ENCODE assay signal across 2 cellular contexts in the genomic region with DNA sequence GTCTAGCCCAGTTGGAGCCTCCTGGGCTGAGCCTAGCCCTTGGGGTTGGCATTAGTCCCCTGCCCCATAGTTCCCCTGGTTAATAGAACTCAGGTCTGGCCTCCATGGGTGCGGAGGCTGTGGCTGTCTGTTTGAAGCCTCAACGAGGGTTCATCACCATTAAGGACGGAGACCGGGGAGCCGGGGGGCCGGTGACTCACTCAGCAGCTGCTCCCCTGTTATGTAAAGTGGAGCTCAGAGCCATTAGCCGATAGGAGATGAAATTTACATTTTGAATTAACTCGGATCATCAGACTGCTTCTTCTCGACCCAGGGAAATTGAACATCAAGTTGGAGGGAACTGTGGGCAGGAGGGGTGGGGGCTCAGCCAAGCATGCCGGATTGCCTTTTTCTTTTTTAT.
TF ChIP-seq lines count a peak whose summit lies in the region.

No MANE protein-coding gene starts in this region.

TF ChIP-seq in HepG2, 621 proteins besides CTCF, POLR2A, EP300 and RAD21:
- TF ChIP-seq, protein P1, sequence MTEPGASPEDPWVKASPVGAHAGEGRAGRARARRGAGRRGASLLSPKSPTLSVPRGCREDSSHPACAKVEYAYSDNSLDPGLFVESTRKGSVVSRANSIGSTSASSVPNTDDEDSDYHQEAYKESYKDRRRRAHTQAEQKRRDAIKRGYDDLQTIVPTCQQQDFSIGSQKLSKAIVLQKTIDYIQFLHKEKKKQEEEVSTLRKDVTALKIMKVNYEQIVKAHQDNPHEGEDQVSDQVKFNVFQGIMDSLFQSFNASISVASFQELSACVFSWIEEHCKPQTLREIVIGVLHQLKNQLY (CRISPR knock-in tag; IDR thresholded peaks at IDR 0.05): no peak
- TF ChIP-seq, protein P2, sequence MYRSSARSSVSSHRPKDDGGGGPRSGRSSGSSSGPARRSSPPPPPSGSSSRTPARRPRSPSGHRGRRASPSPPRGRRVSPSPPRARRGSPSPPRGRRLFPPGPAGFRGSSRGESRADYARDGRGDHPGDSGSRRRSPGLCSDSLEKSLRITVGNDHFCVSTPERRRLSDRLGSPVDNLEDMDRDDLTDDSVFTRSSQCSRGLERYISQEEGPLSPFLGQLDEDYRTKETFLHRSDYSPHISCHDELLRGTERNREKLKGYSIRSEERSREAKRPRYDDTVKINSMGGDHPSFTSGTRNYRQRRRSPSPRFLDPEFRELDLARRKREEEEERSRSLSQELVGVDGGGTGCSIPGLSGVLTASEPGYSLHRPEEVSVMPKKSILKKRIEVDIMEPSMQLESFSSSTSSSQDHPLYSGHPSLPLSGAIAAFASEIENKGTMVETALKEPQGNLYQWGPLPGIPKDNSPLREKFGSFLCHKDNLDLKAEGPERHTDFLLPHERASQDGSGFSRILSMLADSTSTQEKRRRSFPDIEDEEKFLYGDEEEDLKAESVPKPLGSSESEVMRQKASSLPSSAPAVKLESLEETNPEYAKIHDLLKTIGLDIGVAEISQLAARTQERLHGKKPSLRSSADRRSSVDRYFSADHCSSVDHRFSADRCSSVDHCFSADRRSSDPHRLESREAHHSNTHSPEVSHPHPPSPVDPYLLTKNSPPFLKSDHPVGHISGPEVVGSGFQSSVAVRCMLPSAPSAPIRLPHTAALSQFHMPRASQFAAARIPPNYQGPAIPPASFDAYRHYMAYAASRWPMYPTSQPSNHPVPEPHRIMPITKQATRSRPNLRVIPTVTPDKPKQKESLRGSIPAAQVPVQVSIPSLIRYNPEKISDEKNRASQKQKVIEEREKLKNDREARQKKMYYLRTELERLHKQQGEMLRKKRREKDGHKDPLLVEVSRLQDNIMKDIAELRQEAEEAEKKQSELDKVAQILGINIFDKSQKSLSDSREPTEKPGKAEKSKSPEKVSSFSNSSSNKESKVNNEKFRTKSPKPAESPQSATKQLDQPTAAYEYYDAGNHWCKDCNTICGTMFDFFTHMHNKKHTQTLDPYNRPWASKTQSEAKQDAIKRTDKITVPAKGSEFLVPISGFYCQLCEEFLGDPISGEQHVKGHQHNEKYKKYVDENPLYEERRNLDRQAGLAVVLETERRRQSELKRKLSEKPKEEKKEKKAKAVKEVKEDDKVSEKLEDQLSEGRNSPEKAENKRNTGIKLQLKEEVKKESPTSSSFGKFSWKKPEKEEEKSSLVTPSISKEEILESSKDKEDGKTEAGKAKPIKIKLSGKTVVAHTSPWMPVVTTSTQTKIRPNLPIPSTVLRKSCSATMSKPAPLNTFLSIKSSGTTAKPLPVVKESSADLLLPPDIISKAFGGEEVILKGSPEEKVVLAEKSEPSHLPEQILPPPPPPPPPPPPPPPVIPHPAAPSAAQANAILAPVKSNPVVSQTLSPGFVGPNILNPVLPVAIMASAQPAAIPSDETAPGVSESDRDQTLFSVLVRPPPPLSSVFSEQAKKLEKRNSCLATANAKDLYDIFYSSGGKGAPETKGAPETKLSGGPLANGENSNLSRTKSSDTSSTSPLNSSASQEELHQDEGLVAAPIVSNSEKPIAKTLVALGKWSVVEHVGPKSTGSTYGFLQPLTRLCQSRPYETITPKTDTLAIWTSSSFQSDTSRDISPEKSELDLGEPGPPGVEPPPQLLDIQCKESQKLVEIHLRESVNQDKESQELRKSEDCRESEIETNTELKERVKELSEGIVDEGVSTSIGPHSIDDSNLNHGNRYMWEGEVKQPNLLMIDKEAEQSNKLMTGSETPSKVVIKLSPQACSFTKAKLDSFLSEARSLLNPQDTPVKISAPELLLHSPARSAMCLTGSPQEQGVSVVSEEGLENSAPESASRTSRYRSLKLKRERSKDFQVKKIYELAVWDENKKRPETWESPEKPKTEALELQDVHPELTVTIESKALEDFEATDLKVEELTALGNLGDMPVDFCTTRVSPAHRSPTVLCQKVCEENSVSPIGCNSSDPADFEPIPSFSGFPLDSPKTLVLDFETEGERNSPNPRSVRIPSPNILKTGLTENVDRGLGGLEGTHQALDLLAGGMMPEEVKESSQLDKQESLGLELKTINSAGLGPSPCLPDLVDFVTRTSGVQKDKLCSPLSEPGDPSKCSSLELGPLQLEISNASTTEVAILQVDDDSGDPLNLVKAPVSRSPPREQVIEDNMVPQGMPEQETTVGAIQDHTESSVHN (CRISPR knock-in tag; IDR thresholded peaks at IDR 0.05): no peak
- TF ChIP-seq ZMAT3 (CRISPR knock-in tag; conservative IDR thresholded peaks at IDR 0.05) (0 out of 2 replicates have a peak, but pooled peaks have one; percentile 37), SOX5 (CRISPR knock-in tag; IDR thresholded peaks at IDR 0.05; ENCODE audit: borderline replicate concordance) (no peak), ZNF230 (CRISPR knock-in tag; IDR thresholded peaks at IDR 0.05) (0 out of 2 replicates have a peak, but pooled peaks have one; percentile 12)
- TF ChIP-seq, protein P3, sequence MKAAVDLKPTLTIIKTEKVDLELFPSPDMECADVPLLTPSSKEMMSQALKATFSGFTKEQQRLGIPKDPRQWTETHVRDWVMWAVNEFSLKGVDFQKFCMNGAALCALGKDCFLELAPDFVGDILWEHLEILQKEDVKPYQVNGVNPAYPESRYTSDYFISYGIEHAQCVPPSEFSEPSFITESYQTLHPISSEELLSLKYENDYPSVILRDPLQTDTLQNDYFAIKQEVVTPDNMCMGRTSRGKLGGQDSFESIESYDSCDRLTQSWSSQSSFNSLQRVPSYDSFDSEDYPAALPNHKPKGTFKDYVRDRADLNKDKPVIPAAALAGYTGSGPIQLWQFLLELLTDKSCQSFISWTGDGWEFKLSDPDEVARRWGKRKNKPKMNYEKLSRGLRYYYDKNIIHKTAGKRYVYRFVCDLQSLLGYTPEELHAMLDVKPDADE (CRISPR knock-in tag; IDR thresholded peaks at IDR 0.05): no peak

TF ChIP-seq in WTC11, 78 proteins besides CTCF, POLR2A, EP300 and RAD21:
- no peak for TF ChIP-seq FOXP1 (CRISPR knock-in tag; IDR thresholded peaks at IDR 0.05; ENCODE audit: borderline replicate concordance)
- TF ChIP-seq, protein P4, sequence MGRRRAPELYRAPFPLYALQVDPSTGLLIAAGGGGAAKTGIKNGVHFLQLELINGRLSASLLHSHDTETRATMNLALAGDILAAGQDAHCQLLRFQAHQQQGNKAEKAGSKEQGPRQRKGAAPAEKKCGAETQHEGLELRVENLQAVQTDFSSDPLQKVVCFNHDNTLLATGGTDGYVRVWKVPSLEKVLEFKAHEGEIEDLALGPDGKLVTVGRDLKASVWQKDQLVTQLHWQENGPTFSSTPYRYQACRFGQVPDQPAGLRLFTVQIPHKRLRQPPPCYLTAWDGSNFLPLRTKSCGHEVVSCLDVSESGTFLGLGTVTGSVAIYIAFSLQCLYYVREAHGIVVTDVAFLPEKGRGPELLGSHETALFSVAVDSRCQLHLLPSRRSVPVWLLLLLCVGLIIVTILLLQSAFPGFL (CRISPR knock-in tag; IDR thresholded peaks at IDR 0.05; ENCODE audit: borderline replicate concordance): no peak
- TF ChIP-seq, protein P5, sequence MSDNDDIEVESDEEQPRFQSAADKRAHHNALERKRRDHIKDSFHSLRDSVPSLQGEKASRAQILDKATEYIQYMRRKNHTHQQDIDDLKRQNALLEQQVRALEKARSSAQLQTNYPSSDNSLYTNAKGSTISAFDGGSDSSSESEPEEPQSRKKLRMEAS (CRISPR knock-in tag; IDR thresholded peaks at IDR 0.05): no peak
- TF ChIP-seq ATF1 (CRISPR knock-in tag; IDR thresholded peaks at IDR 0.05): no peak
- TF ChIP-seq JAZF1 (CRISPR knock-in tag; IDR thresholded peaks at IDR 0.05): no peak
- TF ChIP-seq, protein P6, sequence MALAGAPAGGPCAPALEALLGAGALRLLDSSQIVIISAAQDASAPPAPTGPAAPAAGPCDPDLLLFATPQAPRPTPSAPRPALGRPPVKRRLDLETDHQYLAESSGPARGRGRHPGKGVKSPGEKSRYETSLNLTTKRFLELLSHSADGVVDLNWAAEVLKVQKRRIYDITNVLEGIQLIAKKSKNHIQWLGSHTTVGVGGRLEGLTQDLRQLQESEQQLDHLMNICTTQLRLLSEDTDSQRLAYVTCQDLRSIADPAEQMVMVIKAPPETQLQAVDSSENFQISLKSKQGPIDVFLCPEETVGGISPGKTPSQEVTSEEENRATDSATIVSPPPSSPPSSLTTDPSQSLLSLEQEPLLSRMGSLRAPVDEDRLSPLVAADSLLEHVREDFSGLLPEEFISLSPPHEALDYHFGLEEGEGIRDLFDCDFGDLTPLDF (CRISPR knock-in tag; IDR thresholded peaks at IDR 0.05): no peak
TF ChIP-seq in WTC11: peak in this region for 0.
